9 cellular contexts compared by ENCODE assay signal in the genomic region with DNA sequence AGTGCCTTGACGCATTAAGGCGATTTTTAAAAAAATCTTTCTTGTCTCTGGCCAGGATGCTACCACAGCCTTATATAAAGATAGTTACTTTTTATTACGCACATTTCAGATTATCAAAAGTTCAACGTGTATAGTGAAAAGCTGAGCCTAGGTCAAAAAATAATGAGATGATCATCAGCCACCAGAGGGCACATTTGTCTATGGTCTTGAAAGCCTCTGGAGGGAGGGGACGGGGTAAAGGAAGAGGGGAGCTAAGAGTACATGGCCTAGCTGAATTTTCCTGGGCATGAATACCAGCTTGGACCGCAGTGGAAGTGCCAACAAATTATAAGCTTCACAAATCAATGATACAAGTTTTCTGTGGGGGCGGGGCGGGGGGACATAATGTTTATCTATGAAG.
DNase-seq lines count a peak whose midpoint lies in the region; ATAC-seq and TF ChIP-seq lines count a peak whose summit lies in the region.
"Had no signal": no experiment of that assay in that cellular context is flagged by ENCODE, and none has a peak within 500 bp of the region (broad histone marks: within the 10 kb centered on the region; RNA-seq: fewer than 3 reads in every experiment).

No MANE protein-coding gene starts in this region.

- H3K9me2 ChIP-seq in HCT116 (ENCODE audit: insufficient read depth): no peaks in the 10 kb centered on the region

- no peaks in the 10 kb centered on the region for H3K9me3 Mint-ChIP-seq in CD4-positive, alpha-beta T cell
- H3K9me3 Mint-ChIP-seq: stimulated activated memory B cell treated with anti-CD40 and anti-IgM and Interleukin-4, amounts not matched to agents 10 μg/mL and 1 μg/mL and 100 μg/mL, for 72 hours had no signal

- peak; percentile 58 for TF ChIP-seq RAD21 in HCT116 (IDR thresholded peaks at IDR 0.05; ENCODE audit: low read depth)

- no peak overlapping the region for H3K4me3 Mint-ChIP-seq in CD4-positive, alpha-beta T cell
- H3K4me3 Mint-ChIP-seq: stimulated activated memory B cell treated with anti-CD40 and anti-IgM and Interleukin-4, amounts not matched to agents 10 μg/mL and 1 μg/mL and 100 μg/mL, for 72 hours had no signal

- TF ChIP-seq CTCF in DND-41 (IDR thresholded peaks at IDR 0.05; ENCODE audit: borderline replicate concordance, extremely low read depth, low read length, poor library complexity, severe bottlenecking) (peak; percentile 45), HCT116 (IDR thresholded peaks at IDR 0.05 in 2 of 3, conservative IDR thresholded peaks at IDR 0.05 in 1 of 3; ENCODE audit: borderline replicate concordance in 1 of 3, insufficient read depth in 1 of 3, low read depth in 2 of 3, low read length in 2 of 3) (peak; percentile 40 to 55 (median 43); a peak in 5 of 6 replicates)
- TF ChIP-seq CTCF in CD4-positive, alpha-beta T cell (IDR thresholded peaks at IDR 0.05): no peak

- H3K27me3 ChIP-seq in DND-41 (ENCODE audit: insufficient read depth, low read length, poor library complexity): no peaks in the 10 kb centered on the region
- H3K27me3 ChIP-seq in HCT116 (ENCODE audit: insufficient read depth, low read length): no peaks in the 10 kb centered on the region
- peaks cover 6% of the 10 kb centered on the region for H3K27me3 ChIP-seq in CD4-positive, alpha-beta T cell (ENCODE audit: control insufficient read depth, insufficient read depth, low read length)

- H4K20me1 ChIP-seq in DND-41 (ENCODE audit: insufficient read depth, low read length) (no peaks in the 10 kb centered on the region), HCT116 (ENCODE audit: insufficient read depth) (no peaks in the 10 kb centered on the region)

- H3K79me2 ChIP-seq in DND-41 (ENCODE audit: insufficient read depth, low read length): no peaks in the 10 kb centered on the region
- no peaks in the 10 kb centered on the region for H3K79me2 ChIP-seq in HCT116 (ENCODE audit: insufficient read depth, low read length)

- H3K4me2 ChIP-seq in DND-41 (ENCODE audit: insufficient read depth, low read length) (no peak overlapping the region), HCT116 (ENCODE audit: low read length) (no peak overlapping the region)

- intact Hi-C loops in HCT116 (cut with micrococcal nuclease): loop anchor here (1.0 to 5.0 kb wide), 2 partner anchors 294 to 308 kb away; no protein-coding TSS in a partner anchor
- intact Hi-C loops in CD4-positive, alpha-beta T cell (cut with DNase I, micrococcal nuclease): no loop called here

- H3K36me3 ChIP-seq in DND-41 (ENCODE audit: insufficient read depth, low read length) (no peaks in the 10 kb centered on the region), HCT116 (ENCODE audit: control insufficient read depth in 1 of 2, insufficient read depth in 2 of 2, low read length in 2 of 2) (no peaks in the 10 kb centered on the region)

- H3K27ac ChIP-seq in DND-41 (ENCODE audit: low read length) (no peak overlapping the region), HCT116 (ENCODE audit: low read depth, low read length) (no peak overlapping the region)
- H3K27ac ChIP-seq in CD4-positive, alpha-beta T cell (ENCODE audit: low read depth, low read length): no peak overlapping the region

- TF ChIP-seq POLR2A in HCT116 (IDR thresholded peaks at IDR 0.05; ENCODE audit: borderline replicate concordance, extremely low read depth, insufficient read depth, insufficient read length): no peak

- H2AFZ ChIP-seq in DND-41 (ENCODE audit: low read depth, low read length) (no peak overlapping the region), HCT116 (ENCODE audit: low read depth, low read length, poor library complexity, severe bottlenecking) (peak overlapping the region; percentile 55)

- ATAC-seq in DND-41 (ENCODE audit: insufficient read depth, low read depth): no peak; the same call in 2 of the 3 replicates
- ATAC-seq in HCT116: peak; percentile 87
- no peak for ATAC-seq in HG03196 (IDR thresholded peaks at IDR 0.05; ENCODE audit: unreplicated experiment)
- no peak for ATAC-seq in CD4-positive, alpha-beta T cell (ENCODE audit: poor library complexity)
- ATAC-seq: stimulated activated memory B cell treated with anti-CD40 and anti-IgM and Interleukin-4, amounts not matched to agents 10 μg/mL and 1 μg/mL and 100 μg/mL, for 72 hours had no signal

- no peaks in the 10 kb centered on the region for H3K4me1 Mint-ChIP-seq in CD4-positive, alpha-beta T cell (ENCODE audit: low read depth)
- H3K4me1 Mint-ChIP-seq: stimulated activated memory B cell treated with anti-CD40 and anti-IgM and Interleukin-4, amounts not matched to agents 10 μg/mL and 1 μg/mL and 100 μg/mL, for 72 hours had no signal

- H3K27me3 Mint-ChIP-seq in CD4-positive, alpha-beta T cell: peaks cover 11% of the 10 kb centered on the region
- H3K27me3 Mint-ChIP-seq: stimulated activated memory B cell treated with anti-CD40 and anti-IgM and Interleukin-4, amounts not matched to agents 10 μg/mL and 1 μg/mL and 100 μg/mL, for 72 hours had no signal

- RAD21 ChIA-PET in HCT116 (lab: Charles Lee; ENCODE audit: low non-redundant PET in 1 of 2, low total read pairs in 2 of 2, uncharacterized antibody in 2 of 2, unreplicated experiment in 2 of 2): interaction anchor here (0.6 to 0.7 kb wide), 2 partner anchors 389 to 677 kb away, joined by 3 to 4 read pairs; no protein-coding TSS in a partner anchor

- H3K27ac Mint-ChIP-seq in CD4-positive, alpha-beta T cell: no peak overlapping the region
- H3K27ac Mint-ChIP-seq: stimulated activated memory B cell treated with anti-CD40 and anti-IgM and Interleukin-4, amounts not matched to agents 10 μg/mL and 1 μg/mL and 100 μg/mL, for 72 hours had no signal

- no peak overlapping the region for H3K9ac ChIP-seq in DND-41 (ENCODE audit: low read depth, low read length)
- H3K9ac ChIP-seq in HCT116 (ENCODE audit: low read length): no peak overlapping the region

- no peaks in the 10 kb centered on the region for H3K36me3 Mint-ChIP-seq in CD4-positive, alpha-beta T cell (ENCODE audit: low read depth)
- H3K36me3 Mint-ChIP-seq: stimulated activated memory B cell treated with anti-CD40 and anti-IgM and Interleukin-4, amounts not matched to agents 10 μg/mL and 1 μg/mL and 100 μg/mL, for 72 hours had no signal

- no peak overlapping the region for H3K4me3 ChIP-seq in DND-41 (ENCODE audit: low read depth in 1 of 2, low read length in 2 of 2)
- no peak overlapping the region for H3K4me3 ChIP-seq in HCT116 (replicated peaks in 1 of 2; ENCODE audit: low read depth in 1 of 2, low read length in 2 of 2)

- CTCF ChIA-PET in HCT116 (lab: Charles Lee): interaction anchor here (0.7 to 2.9 kb wide), 11 partner anchors 10 to 307 kb away, joined by 3 to 22 read pairs (median 3); no protein-coding TSS in a partner anchor
- CTCF ChIA-PET in CD4-positive, alpha-beta T cell (lab: Charles Lee): no interaction called here

- POLR2A ChIA-PET in HCT116 (lab: Charles Lee): no interaction called here
- POLR2A ChIA-PET in CD4-positive, alpha-beta T cell (lab: Charles Lee): no interaction called here

- H3K9me3 ChIP-seq in DND-41 (ENCODE audit: insufficient read depth, low read length, severe bottlenecking) (no peaks in the 10 kb centered on the region), HCT116 (ENCODE audit: control insufficient read depth in 1 of 2, insufficient read depth in 1 of 2, low read depth in 1 of 2, low read length in 2 of 2) (no peaks in the 10 kb centered on the region)
- no peaks in the 10 kb centered on the region for H3K9me3 ChIP-seq in CD4-positive, alpha-beta T cell (ENCODE audit: control insufficient read depth, low read length)

- no TSS peak for BruUV-seq in HCT116 (replicated peaks; lab: Mats Ljungman, UMichigan)

- no peaks in the 10 kb centered on the region for H3K4me1 ChIP-seq in DND-41 (ENCODE audit: insufficient read depth, low read length)
- no peaks in the 10 kb centered on the region for H3K4me1 ChIP-seq in HCT116 (ENCODE audit: control insufficient read depth in 1 of 2, insufficient read depth in 2 of 2, low read length in 2 of 2)

- peak; percentile 10 for DNase-seq in DND-41
- peak; percentile 29 for DNase-seq in HCT116 (ENCODE audit: low read depth, low spot score)
- DNase-seq in OCI-M1 (lab: John Stamatoyannopoulos, UW): peak; percentile 33
- peak; percentile 12 for DNase-seq in kidney glomerular epithelial cell (lab: John Stamatoyannopoulos, UW)
- no peak for DNase-seq in NCI-H510A treated with DMSO at 0.1 percent for 48 hours (lab: John Stamatoyannopoulos, UW)
- DNase-seq in GM19240 (ENCODE audit: insufficient read length, low spot score): no peak
- DNase-seq in CD4-positive, alpha-beta T cell: no peak

TF ChIP-seq in HCT116, 20 proteins besides CTCF, POLR2A, EP300 and RAD21:
- no peak for TF ChIP-seq POLR2AphosphoS5 (IDR thresholded peaks at IDR 0.05; ENCODE audit: low read depth, low read length)
- no peak for TF ChIP-seq ELF1 (IDR thresholded peaks at IDR 0.05; ENCODE audit: borderline replicate concordance, low read depth)
- TF ChIP-seq ZNF274 (IDR thresholded peaks at IDR 0.05; ENCODE audit: low read depth, low read length): no peak
- TF ChIP-seq YY1 (IDR thresholded peaks at IDR 0.05; ENCODE audit: extremely low read depth, insufficient replicate concordance, low read depth, low read length): no peak
- TF ChIP-seq CBX3 (IDR thresholded peaks at IDR 0.05; ENCODE audit: low read depth): no peak
- TF ChIP-seq EZH2phosphoT487 (IDR thresholded peaks at IDR 0.05; ENCODE audit: borderline replicate concordance): no peak
- TF ChIP-seq SIN3A (IDR thresholded peaks at IDR 0.05; ENCODE audit: low read depth): no peak
- no peak for TF ChIP-seq EZH2 (IDR thresholded peaks at IDR 0.05)
- TF ChIP-seq SP1 (IDR thresholded peaks at IDR 0.05; ENCODE audit: low read depth): no peak
- no peak for TF ChIP-seq EGR1 (IDR thresholded peaks at IDR 0.05; ENCODE audit: low read depth)
TF ChIP-seq in HCT116: peak in this region for 0.

Comparison
In these comparisons a context has a peak if more than half of its experiments do, and no peak if none do; other contexts are left out.
1. DNase-seq: peak in DND-41 (single experiment), HCT116 (single experiment), OCI-M1 (single experiment) and kidney glomerular epithelial cell (single experiment); none in NCI-H510A treated with DMSO at 0.1 percent for 48 hours (single experiment), GM19240 (single experiment) and CD4-positive, alpha-beta T cell (0 of 10).